ENCODE assay signal across 10 cellular contexts in the genomic region with DNA sequence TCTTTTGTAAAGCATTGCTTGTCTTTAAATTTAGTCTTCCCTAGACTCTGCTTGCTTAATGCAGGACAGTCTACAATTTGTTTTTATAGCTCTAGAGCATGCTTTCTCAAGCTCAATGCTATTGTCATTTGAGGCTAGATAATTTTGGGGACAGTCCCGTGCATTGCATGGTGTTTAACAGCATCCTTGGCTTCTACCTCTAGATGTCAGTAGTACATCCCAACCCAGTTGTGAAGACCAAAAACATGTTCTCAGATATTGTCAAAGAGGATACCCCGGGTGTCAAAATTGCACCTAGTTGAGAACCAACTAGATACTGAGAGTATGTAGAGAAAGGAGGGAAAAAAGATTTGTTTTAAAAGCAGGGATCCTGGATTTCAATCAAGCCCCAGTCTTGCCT.
A peak's percentile ranks its signal among the peaks of the same experiment; 100 is the strongest.
DNase-seq lines count a peak whose midpoint lies in the region; TF ChIP-seq lines count a peak whose summit lies in the region.
"Had no signal": no experiment of that assay in that cellular context is flagged by ENCODE, and none has a peak within 500 bp of the region (broad histone marks: within the 10 kb centered on the region; RNA-seq: fewer than 3 reads in every experiment).

No MANE protein-coding gene starts in this region.

- no peak overlapping the region for H3K27ac ChIP-seq in OCI-LY7 (ENCODE audit: low read depth, low read length, poor library complexity, severe bottlenecking)
- no peak overlapping the region for H3K27ac ChIP-seq in hepatocyte

- H3K27me3 ChIP-seq in hepatocyte: no peaks in the 10 kb centered on the region

- H3K9me3 ChIP-seq in OCI-LY7 (ENCODE audit: low read length) (no peaks in the 10 kb centered on the region), hepatocyte (ENCODE audit: low read depth) (no peaks in the 10 kb centered on the region)

- DNase-seq in Ammon's horn (ENCODE audit: low spot score): peak; percentile 28
- DNase-seq in GM20000 (ENCODE audit: low spot score): no peak
- no peak for DNase-seq in OCI-LY7 (ENCODE audit: low spot score)
- DNase-seq in hepatocyte (ENCODE audit: low spot score): no peak
- no peak for DNase-seq in HCEC 1CT
- no peak for DNase-seq in HPDE6-E6E7 (ENCODE audit: extremely low spot score)
- DNase-seq in activated CD4-positive, CD25-positive, alpha-beta regulatory T cell (lab: John Stamatoyannopoulos, UW): no peak
- DNase-seq in cardiac septum (ENCODE audit: low spot score): no peak
- DNase-seq: DMS79 treated with DMSO at 0.1 percent for 48 hours; stimulated activated naive CD4-positive, alpha-beta T cell had no signal

- H2AFZ ChIP-seq in OCI-LY7 (ENCODE audit: low read length) (no peak overlapping the region), hepatocyte (no peak overlapping the region)

- H3K36me3 ChIP-seq in OCI-LY7 (ENCODE audit: insufficient read depth, low read length): no peaks in the 10 kb centered on the region
- H3K36me3 ChIP-seq in hepatocyte (replicated peaks; ENCODE audit: insufficient read depth, low read depth): no peaks in the 10 kb centered on the region

- H3K4me1 ChIP-seq in OCI-LY7 (ENCODE audit: insufficient read depth, low read length, poor library complexity, severe bottlenecking): no peaks in the 10 kb centered on the region
- no peaks in the 10 kb centered on the region for H3K4me1 ChIP-seq in hepatocyte (ENCODE audit: insufficient read depth)

- H3K9me2 ChIP-seq in OCI-LY7 (ENCODE audit: insufficient read depth, low read length) (no peaks in the 10 kb centered on the region), hepatocyte (replicated peaks; ENCODE audit: insufficient read depth) (no peaks in the 10 kb centered on the region)

- no peaks in the 10 kb centered on the region for H3K79me2 ChIP-seq in OCI-LY7 (ENCODE audit: insufficient read depth, low read depth, low read length)
- no peaks in the 10 kb centered on the region for H3K79me2 ChIP-seq in hepatocyte

- H3K4me3 ChIP-seq in OCI-LY7 (ENCODE audit: low read depth, low read length, poor library complexity, severe bottlenecking) (no peak overlapping the region), hepatocyte (no peak overlapping the region)

- TF ChIP-seq CTCF in GM20000 (IDR thresholded peaks at IDR 0.05; ENCODE audit: extremely low read depth, missing control alignments): peak; percentile 7
- peak; percentile 60 for TF ChIP-seq CTCF in OCI-LY7 (conservative IDR thresholded peaks at IDR 0.05; ENCODE audit: low read length)
- peak; percentile 33 for TF ChIP-seq CTCF in hepatocyte (IDR thresholded peaks at IDR 0.05; ENCODE audit: poor library complexity)

- WGBS in hepatocyte (ENCODE audit: low lambda C conversion rate, missing lambda C conversion rate): 43% methylated on average over 2 of the region's 2 CpGs

- H3K4me2 ChIP-seq in OCI-LY7 (ENCODE audit: low read length): no peak overlapping the region
- H3K4me2 ChIP-seq in hepatocyte: no peak overlapping the region

- POLR2A ChIA-PET in OCI-LY7 (lab: Charles Lee): interaction anchor here (0.6 kb wide), 1 partner anchor 328 kb away, joined by 3 read pairs; no protein-coding TSS in a partner anchor

- CTCF ChIA-PET in OCI-LY7 (lab: Charles Lee; ENCODE audit: unreplicated experiment): no interaction called here

- H4K20me1 ChIP-seq in OCI-LY7 (ENCODE audit: insufficient read depth, low read length) (no peaks in the 10 kb centered on the region), hepatocyte (ENCODE audit: insufficient read depth, poor library complexity, severe bottlenecking) (no peaks in the 10 kb centered on the region)

- BruUV-seq in OCI-LY7 (replicated peaks; lab: Mats Ljungman, UMichigan): no TSS peak

- intact Hi-C loops in OCI-LY7 (cut with micrococcal nuclease; ENCODE audit: unreplicated experiment): loop anchor here (5.0 kb wide), 1 partner anchor 276 kb away; a partner anchor contains a TSS
- intact Hi-C loops in cardiac septum (cut with DNase I): no loop called here

Comparison
In these comparisons a context has a peak if more than half of its experiments do, and no peak if none do; other contexts are left out.
1. CTCF ChIP-seq: peak in every context shown above with its lines; median percentile 60 in OCI-LY7; 33 in hepatocyte; 7 in GM20000.